Comparison of ENCODE assay signal across 8 cellular contexts in the genomic region with DNA sequence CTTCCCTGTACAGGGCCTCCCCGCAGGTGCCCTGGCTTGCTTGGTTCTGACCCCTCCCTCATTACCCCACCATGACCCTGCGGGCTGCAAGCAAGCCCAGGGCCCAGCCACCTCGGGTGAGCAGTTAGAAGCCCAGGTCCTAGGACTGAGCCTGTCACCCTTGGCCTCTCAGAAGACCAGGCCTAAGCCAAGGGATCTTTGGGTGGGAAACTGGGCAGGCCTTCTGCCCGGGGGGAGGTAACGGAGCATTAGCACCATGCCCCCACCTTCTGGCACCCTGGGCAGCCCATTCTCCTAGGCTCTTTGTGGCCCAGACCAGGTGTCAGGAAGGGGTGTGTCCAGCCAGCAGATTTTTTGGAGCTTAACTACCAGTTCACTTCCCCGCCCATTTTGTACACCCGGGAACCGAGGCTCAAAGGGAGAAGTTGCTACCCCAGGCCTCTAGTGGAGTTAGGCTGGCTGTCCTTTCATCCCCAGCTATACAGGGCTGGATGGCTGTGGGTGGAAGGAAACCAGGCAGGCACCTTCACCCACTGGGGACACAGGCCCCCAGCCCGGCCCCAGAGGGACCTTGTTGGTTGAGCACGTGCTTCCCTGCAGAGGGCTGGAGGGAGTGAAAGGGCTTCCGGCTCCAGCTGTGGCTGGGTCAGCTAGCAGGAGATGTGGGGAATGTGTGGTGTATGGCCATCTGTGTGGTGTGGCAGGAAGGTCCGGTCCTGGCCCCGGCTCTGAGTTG. TPM values are rescaled to one million over a fixed set of nuclear protein-coding genes. Genes with fewer than 3 reads are reported as not detected.
DNase-seq lines count a peak whose midpoint lies in the region; ATAC-seq and FAIRE-seq lines count a peak whose summit lies in the region.

No MANE protein-coding gene starts in this region.

- intact Hi-C loops in activated T-helper 2 cell treated with anti-CD3 and anti-CD28 coated beads, Interferon-gamma antibody, Interleukin-2, Interleukin-4, amounts not matched to agents 10 μg/mL and 5 μg/mL and 100 μg/mL, durations not matched to agents 14 hours and 24 hours and 36 hours (cut with micrococcal nuclease): loop anchor here (10.0 kb wide), 2 partner anchors 788 to 842 kb away; partner anchors contain the start of genes PML, SNUPN and STOML1

- H3K4me1 Mint-ChIP-seq in activated T-helper 2 cell treated with anti-CD3 and anti-CD28 coated beads, Interferon-gamma antibody, Interleukin-2, Interleukin-4, amounts not matched to agents 10 μg/mL and 5 μg/mL and 100 μg/mL, durations not matched to agents 14 hours and 24 hours and 36 hours (ENCODE audit: low read depth): peaks cover 63% of the 10 kb centered on the region

- H3K27ac Mint-ChIP-seq in activated T-helper 2 cell treated with anti-CD3 and anti-CD28 coated beads, Interferon-gamma antibody, Interleukin-2, Interleukin-4, amounts not matched to agents 10 μg/mL and 5 μg/mL and 100 μg/mL, durations not matched to agents 14 hours and 24 hours and 36 hours: peak overlapping the region; percentile 84

- H3K9me3 Mint-ChIP-seq in activated T-helper 2 cell treated with anti-CD3 and anti-CD28 coated beads, Interferon-gamma antibody, Interleukin-2, Interleukin-4, amounts not matched to agents 10 μg/mL and 5 μg/mL and 100 μg/mL, durations not matched to agents 14 hours and 24 hours and 36 hours: no peaks in the 10 kb centered on the region

- H3K4me3 Mint-ChIP-seq in activated T-helper 2 cell treated with anti-CD3 and anti-CD28 coated beads, Interferon-gamma antibody, Interleukin-2, Interleukin-4, amounts not matched to agents 10 μg/mL and 5 μg/mL and 100 μg/mL, durations not matched to agents 14 hours and 24 hours and 36 hours (ENCODE audit: low read depth): peak overlapping the region; percentile 92

- no peaks in the 10 kb centered on the region for H3K9me3 ChIP-seq in ES-I3 (ENCODE audit: control insufficient read depth, insufficient read depth, low read length)
- H3K9me3 ChIP-seq in small intestine (ENCODE audit: control insufficient read depth, low read depth): no peaks in the 10 kb centered on the region

- WGBS in small intestine, 3 donors: 0 to 4% (median 3%) methylated on average over 13 of the region's 13 CpGs

- peak overlapping the region; percentile 74; the same call in 1 of the 2 replicates for H3K9ac ChIP-seq in ES-I3 (ENCODE audit: low read depth, low read length)

- no peak for FAIRE-seq in small intestine (lab: Jason Lieb, UNC)
- no peak for FAIRE-seq in frontal cortex (lab: Jason Lieb, UNC)

- no peak for ATAC-seq in GM19328 (IDR thresholded peaks at IDR 0.05; ENCODE audit: unreplicated experiment)

- no peaks in the 10 kb centered on the region for H3K27me3 Mint-ChIP-seq in activated T-helper 2 cell treated with anti-CD3 and anti-CD28 coated beads, Interferon-gamma antibody, Interleukin-2, Interleukin-4, amounts not matched to agents 10 μg/mL and 5 μg/mL and 100 μg/mL, durations not matched to agents 14 hours and 24 hours and 36 hours (ENCODE audit: low read depth)

- H3K36me3 ChIP-seq in ES-I3 (ENCODE audit: insufficient read depth, low read length) (no peaks in the 10 kb centered on the region), small intestine (ENCODE audit: control insufficient read depth in 2 of 2, insufficient read depth in 2 of 2, low read length in 2 of 2) (no peaks in the 10 kb centered on the region)

- H3K4me1 ChIP-seq in ES-I3 (ENCODE audit: insufficient read depth, low read length): peaks cover 20% of the 10 kb centered on the region
- peaks cover 10 to 34% of the 10 kb centered on the region in 2 donors for H3K4me1 ChIP-seq in small intestine (ENCODE audit: control insufficient read depth in 2 of 2, insufficient read depth in 1 of 2, low read depth in 1 of 2, low read length in 1 of 2)

- H3K27ac ChIP-seq in small intestine (ENCODE audit: low read depth in 1 of 2, low read length in 1 of 2): peak overlapping the region; percentile 47 to 83

- no peaks in the 10 kb centered on the region for H3K27me3 ChIP-seq in small intestine (ENCODE audit: control insufficient read depth in 2 of 2, insufficient read depth in 2 of 2, low read length in 2 of 2)

- peaks cover 46% of the 10 kb centered on the region for H3K36me3 Mint-ChIP-seq in activated T-helper 2 cell treated with anti-CD3 and anti-CD28 coated beads, Interferon-gamma antibody, Interleukin-2, Interleukin-4, amounts not matched to agents 10 μg/mL and 5 μg/mL and 100 μg/mL, durations not matched to agents 14 hours and 24 hours and 36 hours (ENCODE audit: low read depth)

- H3K4me3 ChIP-seq in small intestine (ENCODE audit: low read depth in 1 of 2, low read length in 2 of 2): peak overlapping the region; percentile 84 to 88

- DNase-seq in LHCN-M2 (ENCODE audit: low read depth): peak; percentile 31
- peak; percentile 50 for DNase-seq in activated T-helper 2 cell treated with anti-CD3 and anti-CD28 coated beads, Interferon-gamma antibody, Interleukin-2, Interleukin-4, amounts not matched to agents 10 μg/mL and 5 μg/mL and 100 μg/mL, durations not matched to agents 14 hours and 24 hours and 36 hours (ENCODE audit: low spot score)
- DNase-seq in hepatic stellate cell (ENCODE audit: low spot score): peak; percentile 67
- no peak for DNase-seq in small intestine
- DNase-seq in central memory CD4-positive, alpha-beta T cell: no peak
- DNase-seq in frontal cortex (ENCODE audit: low spot score in 2 of 2): no peak

RNA-seq across cellular contexts. Expression of gene CSK, which starts 1.4 kb away (rescaled TPM):
- total RNA-seq in LHCN-M2 (2014; rRNA removed) (22.2 and 28.8 TPM in 2 replicates), frontal cortex (26.5 TPM)
- polyA plus RNA-seq in LHCN-M2 (2012): 41.6 TPM
- total RNA-seq in activated T-helper 2 cell treated with anti-CD3 and anti-CD28 coated beads, Interferon-gamma antibody, Interleukin-2, Interleukin-4, amounts not matched to agents 10 μg/mL and 5 μg/mL and 100 μg/mL, durations not matched to agents 14 hours and 24 hours and 36 hours: 261 and 266 TPM in 2 replicates
- 10 to 100 TPM; 39.4 to 76.8 (median 47.4) TPM for polyA plus RNA-seq in small intestine

RNA-seq across cellular contexts. Expression of gene LMAN1L, which starts 29.4 kb away (rescaled TPM):
- total RNA-seq in LHCN-M2 (2014; rRNA removed) (0.06 TPM in 1 of 2 replicates, not detected in the other), frontal cortex (not detected)
- not detected for polyA plus RNA-seq in LHCN-M2 (2012)
- 0.32 TPM in 1 of 2 replicates, not detected in the other for total RNA-seq in activated T-helper 2 cell treated with anti-CD3 and anti-CD28 coated beads, Interferon-gamma antibody, Interleukin-2, Interleukin-4, amounts not matched to agents 10 μg/mL and 5 μg/mL and 100 μg/mL, durations not matched to agents 14 hours and 24 hours and 36 hours
- polyA plus RNA-seq in small intestine: under 1 TPM in 1 of 3 donors, not detected in 2; 0.46 TPM

RNA-seq across cellular contexts. Expression of gene CYP1A2, which starts 34.6 kb away (rescaled TPM):
- total RNA-seq in LHCN-M2 (2014; rRNA removed) (not detected in 2 replicates), frontal cortex (not detected)
- polyA plus RNA-seq in LHCN-M2 (2012): not detected
- not detected in 2 replicates for total RNA-seq in activated T-helper 2 cell treated with anti-CD3 and anti-CD28 coated beads, Interferon-gamma antibody, Interleukin-2, Interleukin-4, amounts not matched to agents 10 μg/mL and 5 μg/mL and 100 μg/mL, durations not matched to agents 14 hours and 24 hours and 36 hours
- not detected for polyA plus RNA-seq in small intestine

RNA-seq across cellular contexts. Expression of gene CPLX3, which starts 43.2 kb away (rescaled TPM):
- total RNA-seq in LHCN-M2 (2014; rRNA removed): not detected in 2 replicates
- polyA plus RNA-seq in LHCN-M2 (2012): not detected
- 0.16 TPM in 1 of 2 replicates, not detected in the other for total RNA-seq in activated T-helper 2 cell treated with anti-CD3 and anti-CD28 coated beads, Interferon-gamma antibody, Interleukin-2, Interleukin-4, amounts not matched to agents 10 μg/mL and 5 μg/mL and 100 μg/mL, durations not matched to agents 14 hours and 24 hours and 36 hours
- polyA plus RNA-seq in small intestine: 1 to 10 TPM in 1 of 3 donors, not detected in 2; 1.1 TPM
- total RNA-seq in frontal cortex: 0.82 TPM

RNA-seq across cellular contexts. Expression of gene CYP1A1, which starts 57.9 kb away (rescaled TPM):
- total RNA-seq in LHCN-M2 (2014; rRNA removed) (0.06 TPM in 1 of 2 replicates, not detected in the other), frontal cortex (0.41 TPM)
- polyA plus RNA-seq in LHCN-M2 (2012): 0.02 TPM
- total RNA-seq in activated T-helper 2 cell treated with anti-CD3 and anti-CD28 coated beads, Interferon-gamma antibody, Interleukin-2, Interleukin-4, amounts not matched to agents 10 μg/mL and 5 μg/mL and 100 μg/mL, durations not matched to agents 14 hours and 24 hours and 36 hours: 0.37 and 0.48 TPM in 2 replicates
- 10 to 100 TPM in 1 of 3 donors, under 1 TPM in 1, not detected in 1; 0.66 to 13.2 TPM for polyA plus RNA-seq in small intestine

Comparison
In these comparisons a context has a peak if more than half of its experiments do, and no peak if none do; other contexts are left out.
1. DNase-seq: peak in LHCN-M2 (single experiment), activated T-helper 2 cell treated with anti-CD3 and anti-CD28 coated beads, Interferon-gamma antibody, Interleukin-2, Interleukin-4, amounts not matched to agents 10 μg/mL and 5 μg/mL and 100 μg/mL, durations not matched to agents 14 hours and 24 hours and 36 hours (single experiment) and hepatic stellate cell (single experiment); none in small intestine (single experiment), central memory CD4-positive, alpha-beta T cell (single experiment) and frontal cortex (0 of 2).